1 cellular context compared by ENCODE assay signal in the genomic region with DNA sequence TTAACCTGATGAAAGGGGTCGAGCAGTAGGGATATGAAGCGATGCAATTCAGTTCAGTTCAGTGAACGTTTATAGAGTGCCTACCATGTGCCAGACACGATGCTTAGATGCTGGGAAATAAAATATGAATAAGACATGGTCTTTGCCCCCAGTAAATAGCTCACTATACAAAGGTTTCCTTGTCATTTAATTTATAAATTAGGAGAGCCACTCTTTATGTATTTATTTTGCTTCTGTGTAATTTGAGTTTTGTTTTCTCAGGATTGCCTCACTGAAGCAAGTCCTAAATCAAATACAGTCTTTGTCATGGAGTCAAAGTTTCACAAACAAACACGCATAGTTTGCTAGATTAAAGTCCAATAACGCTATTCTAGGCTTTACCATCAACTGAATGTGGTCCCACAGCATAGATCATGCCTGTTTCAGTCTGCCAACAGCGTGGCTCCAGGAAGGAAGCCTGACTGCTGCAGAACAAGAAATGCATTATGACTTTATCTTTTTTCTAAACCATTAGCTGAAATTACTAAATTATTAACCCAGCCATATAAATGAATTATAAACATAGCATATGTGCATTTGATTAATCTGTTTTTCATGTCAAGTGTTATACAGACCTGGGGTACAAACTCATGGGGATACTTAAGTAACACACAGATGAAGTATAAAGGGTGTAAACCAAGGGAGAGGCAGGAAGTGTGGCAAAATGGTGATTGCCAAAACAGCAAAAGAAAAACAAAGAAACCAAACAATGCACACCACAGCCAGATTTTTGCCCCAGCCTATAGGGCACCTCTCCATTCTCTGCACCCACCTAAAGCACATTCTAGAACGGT.
A peak's percentile ranks its signal among the peaks of the same experiment; 100 is the strongest.
TF ChIP-seq lines count a peak whose summit lies in the region.

No MANE protein-coding gene starts in this region.

TF ChIP-seq in HepG2, 621 proteins besides CTCF, POLR2A, EP300 and RAD21 (continued from another document and continues in another):
- TF ChIP-seq KDM5A (IDR thresholded peaks at IDR 0.05; ENCODE audit: borderline replicate concordance, low read length), result peak; percentile 30; the same call in 1 of the 2 replicates
- TF ChIP-seq ARHGAP35 (CRISPR knock-in tag; IDR thresholded peaks at IDR 0.05; ENCODE audit: borderline replicate concordance), result no peak
- TF ChIP-seq ZNF619 (CRISPR knock-in tag; IDR thresholded peaks at IDR 0.05), result no peak
- no peak for TF ChIP-seq ZNF83 (CRISPR knock-in tag; IDR thresholded peaks at IDR 0.05; ENCODE audit: borderline replicate concordance)
- TF ChIP-seq, protein P1, sequence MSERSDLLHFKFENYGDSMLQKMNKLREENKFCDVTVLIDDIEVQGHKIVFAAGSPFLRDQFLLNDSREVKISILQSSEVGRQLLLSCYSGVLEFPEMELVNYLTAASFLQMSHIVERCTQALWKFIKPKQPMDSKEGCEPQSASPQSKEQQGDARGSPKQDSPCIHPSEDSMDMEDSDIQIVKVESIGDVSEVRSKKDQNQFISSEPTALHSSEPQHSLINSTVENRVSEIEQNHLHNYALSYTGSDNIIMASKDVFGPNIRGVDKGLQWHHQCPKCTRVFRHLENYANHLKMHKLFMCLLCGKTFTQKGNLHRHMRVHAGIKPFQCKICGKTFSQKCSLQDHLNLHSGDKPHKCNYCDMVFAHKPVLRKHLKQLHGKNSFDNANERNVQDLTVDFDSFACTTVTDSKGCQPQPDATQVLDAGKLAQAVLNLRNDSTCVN (CRISPR knock-in tag; IDR thresholded peaks at IDR 0.05; ENCODE audit: borderline replicate concordance), result peak; percentile 69; the same call in 1 of the 2 replicates
- TF ChIP-seq PAWR (CRISPR knock-in tag; IDR thresholded peaks at IDR 0.05; ENCODE audit: borderline replicate concordance), result no peak
- peak; percentile 42; the same call in 1 of the 2 replicates for TF ChIP-seq TAF1 (CRISPR knock-in tag; IDR thresholded peaks at IDR 0.05)
- peak; percentile 96; the same call in 1 of the 2 replicates for TF ChIP-seq ZNF124 (CRISPR knock-in tag; IDR thresholded peaks at IDR 0.05)
- 0 out of 2 replicates have a peak, but pooled peaks have one; percentile 68 for TF ChIP-seq ZFP37 (CRISPR knock-in tag; IDR thresholded peaks at IDR 0.05; ENCODE audit: borderline replicate concordance)
- TF ChIP-seq GATA4 (IDR thresholded peaks at IDR 0.05; ENCODE audit: borderline replicate concordance, low read depth), result peak; percentile 94; the same call in 1 of the 2 replicates
- TF ChIP-seq TSC22D2 (CRISPR knock-in tag; IDR thresholded peaks at IDR 0.05; ENCODE audit: borderline replicate concordance), result peak; percentile 73; the same call in 1 of the 2 replicates
- TF ChIP-seq MED1 (CRISPR knock-in tag; IDR thresholded peaks at IDR 0.05), result peak; percentile 99
- TF ChIP-seq, protein P2, sequence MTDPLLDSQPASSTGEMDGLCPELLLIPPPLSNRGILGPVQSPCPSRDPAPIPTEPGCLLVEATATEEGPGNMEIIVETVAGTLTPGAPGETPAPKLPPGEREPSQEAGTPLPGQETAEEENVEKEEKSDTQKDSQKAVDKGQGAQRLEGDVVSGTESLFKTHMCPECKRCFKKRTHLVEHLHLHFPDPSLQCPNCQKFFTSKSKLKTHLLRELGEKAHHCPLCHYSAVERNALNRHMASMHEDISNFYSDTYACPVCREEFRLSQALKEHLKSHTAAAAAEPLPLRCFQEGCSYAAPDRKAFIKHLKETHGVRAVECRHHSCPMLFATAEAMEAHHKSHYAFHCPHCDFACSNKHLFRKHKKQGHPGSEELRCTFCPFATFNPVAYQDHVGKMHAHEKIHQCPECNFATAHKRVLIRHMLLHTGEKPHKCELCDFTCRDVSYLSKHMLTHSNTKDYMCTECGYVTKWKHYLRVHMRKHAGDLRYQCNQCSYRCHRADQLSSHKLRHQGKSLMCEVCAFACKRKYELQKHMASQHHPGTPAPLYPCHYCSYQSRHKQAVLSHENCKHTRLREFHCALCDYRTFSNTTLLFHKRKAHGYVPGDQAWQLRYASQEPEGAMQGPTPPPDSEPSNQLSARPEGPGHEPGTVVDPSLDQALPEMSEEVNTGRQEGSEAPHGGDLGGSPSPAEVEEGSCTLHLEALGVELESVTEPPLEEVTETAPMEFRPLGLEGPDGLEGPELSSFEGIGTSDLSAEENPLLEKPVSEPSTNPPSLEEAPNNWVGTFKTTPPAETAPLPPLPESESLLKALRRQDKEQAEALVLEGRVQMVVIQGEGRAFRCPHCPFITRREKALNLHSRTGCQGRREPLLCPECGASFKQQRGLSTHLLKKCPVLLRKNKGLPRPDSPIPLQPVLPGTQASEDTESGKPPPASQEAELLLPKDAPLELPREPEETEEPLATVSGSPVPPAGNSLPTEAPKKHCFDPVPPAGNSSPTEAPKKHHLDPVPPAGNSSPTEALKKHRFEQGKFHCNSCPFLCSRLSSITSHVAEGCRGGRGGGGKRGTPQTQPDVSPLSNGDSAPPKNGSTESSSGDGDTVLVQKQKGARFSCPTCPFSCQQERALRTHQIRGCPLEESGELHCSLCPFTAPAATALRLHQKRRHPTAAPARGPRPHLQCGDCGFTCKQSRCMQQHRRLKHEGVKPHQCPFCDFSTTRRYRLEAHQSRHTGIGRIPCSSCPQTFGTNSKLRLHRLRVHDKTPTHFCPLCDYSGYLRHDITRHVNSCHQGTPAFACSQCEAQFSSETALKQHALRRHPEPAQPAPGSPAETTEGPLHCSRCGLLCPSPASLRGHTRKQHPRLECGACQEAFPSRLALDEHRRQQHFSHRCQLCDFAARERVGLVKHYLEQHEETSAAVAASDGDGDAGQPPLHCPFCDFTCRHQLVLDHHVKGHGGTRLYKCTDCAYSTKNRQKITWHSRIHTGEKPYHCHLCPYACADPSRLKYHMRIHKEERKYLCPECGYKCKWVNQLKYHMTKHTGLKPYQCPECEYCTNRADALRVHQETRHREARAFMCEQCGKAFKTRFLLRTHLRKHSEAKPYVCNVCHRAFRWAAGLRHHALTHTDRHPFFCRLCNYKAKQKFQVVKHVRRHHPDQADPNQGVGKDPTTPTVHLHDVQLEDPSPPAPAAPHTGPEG (CRISPR knock-in tag; IDR thresholded peaks at IDR 0.05), result no peak
- TF ChIP-seq, protein P3, sequence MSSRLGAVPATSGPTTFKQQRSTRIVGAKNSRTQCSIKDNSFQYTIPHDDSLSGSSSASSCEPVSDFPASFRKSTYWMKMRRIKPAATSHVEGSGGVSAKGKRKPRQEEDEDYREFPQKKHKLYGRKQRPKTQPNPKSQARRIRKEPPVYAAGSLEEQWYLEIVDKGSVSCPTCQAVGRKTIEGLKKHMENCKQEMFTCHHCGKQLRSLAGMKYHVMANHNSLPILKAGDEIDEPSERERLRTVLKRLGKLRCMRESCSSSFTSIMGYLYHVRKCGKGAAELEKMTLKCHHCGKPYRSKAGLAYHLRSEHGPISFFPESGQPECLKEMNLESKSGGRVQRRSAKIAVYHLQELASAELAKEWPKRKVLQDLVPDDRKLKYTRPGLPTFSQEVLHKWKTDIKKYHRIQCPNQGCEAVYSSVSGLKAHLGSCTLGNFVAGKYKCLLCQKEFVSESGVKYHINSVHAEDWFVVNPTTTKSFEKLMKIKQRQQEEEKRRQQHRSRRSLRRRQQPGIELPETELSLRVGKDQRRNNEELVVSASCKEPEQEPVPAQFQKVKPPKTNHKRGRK (CRISPR knock-in tag; IDR thresholded peaks at IDR 0.05), result no peak; the same call in 1 of the 2 replicates
- TF ChIP-seq, protein P4, sequence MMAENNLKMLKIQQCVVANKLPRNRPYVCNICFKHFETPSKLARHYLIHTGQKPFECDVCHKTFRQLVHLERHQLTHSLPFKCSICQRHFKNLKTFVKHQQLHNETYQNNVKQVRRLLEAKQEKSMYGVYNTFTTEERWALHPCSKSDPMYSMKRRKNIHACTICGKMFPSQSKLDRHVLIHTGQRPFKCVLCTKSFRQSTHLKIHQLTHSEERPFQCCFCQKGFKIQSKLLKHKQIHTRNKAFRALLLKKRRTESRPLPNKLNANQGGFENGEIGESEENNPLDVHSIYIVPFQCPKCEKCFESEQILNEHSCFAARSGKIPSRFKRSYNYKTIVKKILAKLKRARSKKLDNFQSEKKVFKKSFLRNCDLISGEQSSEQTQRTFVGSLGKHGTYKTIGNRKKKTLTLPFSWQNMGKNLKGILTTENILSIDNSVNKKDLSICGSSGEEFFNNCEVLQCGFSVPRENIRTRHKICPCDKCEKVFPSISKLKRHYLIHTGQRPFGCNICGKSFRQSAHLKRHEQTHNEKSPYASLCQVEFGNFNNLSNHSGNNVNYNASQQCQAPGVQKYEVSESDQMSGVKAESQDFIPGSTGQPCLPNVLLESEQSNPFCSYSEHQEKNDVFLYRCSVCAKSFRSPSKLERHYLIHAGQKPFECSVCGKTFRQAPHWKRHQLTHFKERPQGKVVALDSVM (CRISPR knock-in tag; IDR thresholded peaks at IDR 0.05), result peak; percentile 71
- TF ChIP-seq ZFP91 (CRISPR knock-in tag; IDR thresholded peaks at IDR 0.05; ENCODE audit: borderline replicate concordance), result 0 out of 2 replicates have a peak, but pooled peaks have one; percentile 55
- no peak for TF ChIP-seq ZNF274 (CRISPR knock-in tag; IDR thresholded peaks at IDR 0.05)
- no peak for TF ChIP-seq XRCC5 (optimal IDR thresholded peaks at IDR 0.05; ENCODE audit: low read length)
- no peak for TF ChIP-seq MTA3 (CRISPR knock-in tag; IDR thresholded peaks at IDR 0.05)
- no peak; the same call in 1 of the 2 replicates for TF ChIP-seq ZNF782 (CRISPR knock-in tag; IDR thresholded peaks at IDR 0.05; ENCODE audit: borderline replicate concordance)
- TF ChIP-seq NFYC (CRISPR knock-in tag; IDR thresholded peaks at IDR 0.05), result peak; percentile 29; the same call in 1 of the 2 replicates
- TF ChIP-seq, protein P5, sequence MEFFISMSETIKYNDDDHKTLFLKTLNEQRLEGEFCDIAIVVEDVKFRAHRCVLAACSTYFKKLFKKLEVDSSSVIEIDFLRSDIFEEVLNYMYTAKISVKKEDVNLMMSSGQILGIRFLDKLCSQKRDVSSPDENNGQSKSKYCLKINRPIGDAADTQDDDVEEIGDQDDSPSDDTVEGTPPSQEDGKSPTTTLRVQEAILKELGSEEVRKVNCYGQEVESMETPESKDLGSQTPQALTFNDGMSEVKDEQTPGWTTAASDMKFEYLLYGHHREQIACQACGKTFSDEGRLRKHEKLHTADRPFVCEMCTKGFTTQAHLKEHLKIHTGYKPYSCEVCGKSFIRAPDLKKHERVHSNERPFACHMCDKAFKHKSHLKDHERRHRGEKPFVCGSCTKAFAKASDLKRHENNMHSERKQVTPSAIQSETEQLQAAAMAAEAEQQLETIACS (CRISPR knock-in tag; IDR thresholded peaks at IDR 0.05), result no peak
- no peak for TF ChIP-seq ZBTB2 (CRISPR knock-in tag; IDR thresholded peaks at IDR 0.05; ENCODE audit: low read depth)
- TF ChIP-seq MNT (IDR thresholded peaks at IDR 0.05), result peak; percentile 44; the same call in 1 of the 2 replicates
- TF ChIP-seq ZNF839 (CRISPR knock-in tag; IDR thresholded peaks at IDR 0.05; ENCODE audit: borderline replicate concordance), result no peak
- no peak for TF ChIP-seq NRL (CRISPR knock-in tag; IDR thresholded peaks at IDR 0.05; ENCODE audit: borderline replicate concordance)
- TF ChIP-seq CBX5 (CRISPR knock-in tag; IDR thresholded peaks at IDR 0.05; ENCODE audit: borderline replicate concordance), result peak; percentile 88; the same call in 1 of the 2 replicates
- no peak for TF ChIP-seq ZNF510 (CRISPR knock-in tag; IDR thresholded peaks at IDR 0.05; ENCODE audit: low read depth)
- TF ChIP-seq RBAK (CRISPR knock-in tag; IDR thresholded peaks at IDR 0.05), result peak; percentile 15; the same call in 1 of the 2 replicates
- peak; percentile 90 for TF ChIP-seq SOX13 (IDR thresholded peaks at IDR 0.05)
- TF ChIP-seq SOX13 (CRISPR knock-in tag; conservative IDR thresholded peaks at IDR 0.05 in 1 of 2, IDR thresholded peaks at IDR 0.05 in 1 of 2), result peak in 1 of 2 experiments; percentile 99; a peak in 2 of 4 replicates
- 0 out of 2 replicates have a peak, but pooled peaks have one; percentile 48 for TF ChIP-seq MAFF (IDR thresholded peaks at IDR 0.05; ENCODE audit: low read depth, low read length)
- no peak for TF ChIP-seq NR0B2 (CRISPR knock-in tag; IDR thresholded peaks at IDR 0.05)
